ENCODE assay signal across 8 cellular contexts in the genomic region with DNA sequence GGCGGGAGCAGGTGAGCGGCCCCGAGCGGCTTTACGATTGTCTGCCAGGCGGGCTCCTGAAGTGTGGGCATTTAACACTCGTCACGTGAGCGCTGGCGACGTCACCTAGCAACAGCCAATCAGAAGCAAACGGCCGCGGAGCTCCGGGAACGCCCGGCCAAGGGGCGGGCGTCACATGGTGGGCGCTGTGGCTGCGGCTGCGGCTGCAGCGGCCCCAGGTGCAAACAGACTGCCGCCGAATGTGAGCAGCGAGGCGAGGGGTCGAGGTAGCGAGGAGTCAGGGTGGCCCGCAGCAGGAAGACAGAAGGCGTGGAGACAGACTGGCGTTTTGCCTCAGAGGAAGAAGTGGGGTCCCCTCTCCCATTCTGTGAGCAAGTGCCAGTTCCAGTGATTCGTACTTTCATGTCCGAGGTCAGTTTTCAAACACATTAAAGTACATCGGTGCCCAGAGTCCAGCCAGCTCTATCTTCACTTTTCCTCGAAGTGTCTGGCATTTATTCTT. TPM values are rescaled to one million over a fixed set of nuclear protein-coding genes. Genes with fewer than 3 reads are reported as not detected.
DNase-seq lines count a peak whose midpoint lies in the region; ATAC-seq, FAIRE-seq and TF ChIP-seq lines count a peak whose summit lies in the region.

DLX2 (minus strand) TSS at position 43 of the 502 bp plus-strand sequence. CDS start 362 bp downstream, outside the sequence.

- POLR2A ChIA-PET in A673 (lab: Charles Lee; ENCODE audit: low non-redundant PET): interaction anchor here (0.5 kb wide), 1 partner anchor 13 kb away, joined by 3 read pairs; no protein-coding TSS in a partner anchor

- CTCF ChIA-PET in A673 (lab: Charles Lee): interaction anchor here (0.6 to 3.3 kb wide), 8 partner anchors 10 to 451 kb away, joined by 3 to 11 read pairs (median 4); no protein-coding TSS in a partner anchor

- peak; percentile 31 for ATAC-seq in GM18508 (IDR thresholded peaks at IDR 0.05; ENCODE audit: insufficient read depth, unreplicated experiment)
- ATAC-seq in HG02938 (IDR thresholded peaks at IDR 0.05; ENCODE audit: unreplicated experiment): peak; percentile 62

- TF ChIP-seq CTCF in A673 (conservative IDR thresholded peaks at IDR 0.05; ENCODE audit: low read depth, low read length): 0 out of 2 replicates have a peak, but pooled peaks have one; percentile 9
- TF ChIP-seq CTCF in cardiac fibroblast (IDR thresholded peaks at IDR 0.05; ENCODE audit: low read depth, low read length): no peak
- no peak for TF ChIP-seq CTCF in kidney (IDR thresholded peaks at IDR 0.05; ENCODE audit: borderline replicate concordance, extremely low read depth, insufficient read depth)

- BruUV-seq in A673 (replicated peaks; lab: Mats Ljungman, UMichigan): no TSS peak

- H3K27ac ChIP-seq in A673 (ENCODE audit: low read depth, low read length, poor library complexity, severe bottlenecking) (peak within 1 kb of the TSS; percentile 96), kidney (ENCODE audit: low read depth in 2 of 2, low read length in 2 of 2) (no peak within 1 kb of the TSS)

- H3K4me3 ChIP-seq in A673 (ENCODE audit: low read depth, low read length, poor library complexity, severe bottlenecking): peak within 1 kb of the TSS; percentile 81
- peak within 1 kb of the TSS; percentile 61 to 63 for H3K4me3 ChIP-seq in cardiac fibroblast (replicated peaks in 1 of 2; ENCODE audit: low read depth in 2 of 2, low read length in 2 of 2)
- H3K4me3 ChIP-seq in kidney (ENCODE audit: low read length in 2 of 2): peak within 1 kb of the TSS; percentile 53 to 68

- no peak for FAIRE-seq in kidney (lab: Jason Lieb, UNC)

- H3K4me1 ChIP-seq in A673 (ENCODE audit: insufficient read depth, low read length, poor library complexity, severe bottlenecking) (peaks cover 47% of the 10 kb centered on the region), kidney (ENCODE audit: control insufficient read depth in 1 of 2, insufficient read depth in 1 of 2, low read depth in 1 of 2, low read length in 2 of 2) (peaks cover 10 to 20% of the 10 kb centered on the region in 2 donors)

- no peaks in the 10 kb centered on the region for H3K27me3 ChIP-seq in A673 (replicated peaks; ENCODE audit: insufficient read depth, low read depth, low read length, poor library complexity)

- H3K9ac ChIP-seq in kidney (ENCODE audit: low read length in 2 of 2): no peak within 1 kb of the TSS

- peak; percentile 98 for DNase-seq in A673 (ENCODE audit: low spot score)
- peak; percentile 87 for DNase-seq in NCI-H2029 (lab: John Stamatoyannopoulos, UW)
- DNase-seq in T-helper 9 cell: peak; percentile 47
- DNase-seq in cardiac fibroblast (ENCODE audit: low read depth in 2 of 2): peak; percentile 85 to 89
- DNase-seq in kidney: peak; percentile 90
- DNase-seq in stimulated activated CD4-positive, alpha-beta T cell treated with anti-CD3 and anti-CD28 coated beads, Interleukin-1b, Interleukin-23, amount 100 ng/mL, for 48 hours: peak; percentile 76

- H3K9me3 ChIP-seq in A673 (ENCODE audit: low read depth, low read length, poor library complexity, severe bottlenecking) (no peaks in the 10 kb centered on the region), kidney (ENCODE audit: control insufficient read depth in 1 of 2, low read length in 2 of 2) (no peaks in the 10 kb centered on the region)

- intact Hi-C loops in A673 (cut with micrococcal nuclease; ENCODE audit: unreplicated experiment): loop anchor here (5.0 to 10.0 kb wide), 4 partner anchors 146 to 1128 kb away; partner anchors contain the start of gene HAT1
- intact Hi-C loops in kidney (cut with DNase I): no loop called here

- H3K36me3 ChIP-seq in A673 (ENCODE audit: insufficient read depth, low read length, poor library complexity, severe bottlenecking): no peaks in the 10 kb centered on the region
- no peaks in the 10 kb centered on the region for H3K36me3 ChIP-seq in kidney (ENCODE audit: control insufficient read depth in 1 of 2, insufficient read depth in 2 of 2, low read length in 2 of 2)

RNA-seq across cellular contexts. Expression of gene DLX2, which starts in this region (rescaled TPM):
- total RNA-seq in A673 (2021) (18.3 and 20.4 TPM in 2 replicates), kidney (not detected)
- not detected for polyA plus RNA-seq in kidney (ENCODE audit: insufficient read depth, low read depth, low replicate concordance)

Comparison
In these comparisons a context has a peak if more than half of its experiments do, and no peak if none do; other contexts are left out.
1. RNA of gene DLX2 (total RNA-seq): 18.3 to 20.4 TPM in A673; not detected in kidney (single experiment); every median in the first group is over 10 times any median in the second.
2. Peak in DNase-seq and H3K4me3 ChIP-seq in kidney; RNA of the gene not detected or under 1 TPM.
3. DNase-seq: peak in every context shown above with its lines; median percentile 98 in A673; 90 in kidney; 87 in NCI-H2029; 87 in cardiac fibroblast; 76 in stimulated activated CD4-positive, alpha-beta T cell treated with anti-CD3 and anti-CD28 coated beads, Interleukin-1b, Interleukin-23, amount 100 ng/mL, for 48 hours; 47 in T-helper 9 cell.
4. Peak in every context shown above with its lines, with median percentiles within 50 percentile points of each other: H3K4me3 ChIP-seq.